In genomic region chr6:143695106-143696059, GRCh38 we compare ENCODE assay signal across 13 cellular contexts. TPM values are rescaled to one million over a fixed set of nuclear protein-coding genes. Genes with fewer than 3 reads are reported as not detected.
DNase-seq lines count a peak whose midpoint lies in the region; ATAC-seq, FAIRE-seq and TF ChIP-seq lines count a peak whose summit lies in the region.
"Had no signal": no experiment of that assay in that cellular context is flagged by ENCODE, and none has a peak within 500 bp of the region (broad histone marks: within the 10 kb centered on the region; RNA-seq: fewer than 3 reads in every experiment).

No MANE protein-coding gene starts in this region.

- 56 to 65% (median 56%) methylated on average over 7 of the region's 7 CpGs for WGBS in psoas muscle, 3 donors
- no CpG with 5 or more reads among the region's 7 CpGs for WGBS in neuronal stem cell (ENCODE audit: extremely low coverage in 2 of 2, insufficient read length in 2 of 2, insufficient replicate concordance in 1 of 2), 2 donors

- no peak for TF ChIP-seq POLR2A in GM12892 (IDR thresholded peaks at IDR 0.05; ENCODE audit: low read depth, low read length)

- H3K36me3 Mint-ChIP-seq in Calu3 (ENCODE audit: insufficient read depth, unreplicated experiment) (peaks cover 5% of the 10 kb centered on the region), GM23338 (ENCODE audit: low read depth) (peaks cover 13% of the 10 kb centered on the region; the same call in 2 of the 3 replicates)

- no peak for ATAC-seq in psoas muscle
- no peak for ATAC-seq in GM23338
- ATAC-seq: sciatic nerve had no signal

- H3K36me3 ChIP-seq in left ventricle myocardium inferior (no peaks in the 10 kb centered on the region), psoas muscle (ENCODE audit: insufficient read depth in 1 of 2, low read depth in 1 of 2) (no peaks in the 10 kb centered on the region), GM23338 (ENCODE audit: insufficient read depth) (no peaks in the 10 kb centered on the region), neuronal stem cell (replicated peaks in 1 of 2; ENCODE audit: control insufficient read depth in 2 of 2, insufficient read depth in 2 of 2, low read length in 2 of 2) (no peaks in the 10 kb centered on the region)

- H3K9me2 ChIP-seq in GM23338 (ENCODE audit: insufficient read depth), result 0 out of 2 replicates have a peak, but pooled peaks cover 3% of the 10 kb centered on the region

- H2BK120ac ChIP-seq in neuronal stem cell (ENCODE audit: low read depth, low read length), result no peak overlapping the region

- no peak overlapping the region for H3K14ac ChIP-seq in neuronal stem cell (ENCODE audit: low read length)

- CTCF ChIA-PET in Calu3 (lab: Charles Lee), result no interaction called here

- no peak overlapping the region for H4K91ac ChIP-seq in neuronal stem cell (ENCODE audit: low read depth, low read length, poor library complexity)

- H3K4me3 Mint-ChIP-seq in Calu3 (ENCODE audit: low read depth, unreplicated experiment) (no peak overlapping the region), GM23338 (no peak overlapping the region)
- H3K4me3 Mint-ChIP-seq: T-helper 2 cell treated with Interferon-gamma antibody and Interleukin-4, amounts not matched to agents 5 μg/mL and 100 μg/mL, for 36 hours had no signal

- H3F3A ChIP-seq in GM23338 (replicated peaks; ENCODE audit: low read depth), result no peaks in the 10 kb centered on the region

- H2BK5ac ChIP-seq in neuronal stem cell (ENCODE audit: low read length), result no peak overlapping the region

- H2AK5ac ChIP-seq in neuronal stem cell (ENCODE audit: low read depth, low read length), result no peak overlapping the region

- H3K27ac ChIP-seq in left ventricle myocardium inferior (replicated peaks) (peak overlapping the region; percentile 64), psoas muscle (peak overlapping the region; percentile 44), GM23338 (ENCODE audit: low read depth) (no peak overlapping the region), neuronal stem cell (replicated peaks; ENCODE audit: low read length) (no peak overlapping the region)

- no peak overlapping the region for H2BK15ac ChIP-seq in neuronal stem cell (ENCODE audit: low read length)

- no peak overlapping the region for H2AFZ ChIP-seq in GM23338
- no peak overlapping the region for H2AFZ ChIP-seq in neuronal stem cell (ENCODE audit: low read length)

- H4K20me1 ChIP-seq in GM23338 (replicated peaks; ENCODE audit: insufficient read depth), result no peaks in the 10 kb centered on the region

- H3K4me2 ChIP-seq in GM23338 (no peak overlapping the region), neuronal stem cell (ENCODE audit: insufficient read depth, low read length, poor library complexity, severe bottlenecking) (no peak overlapping the region)

- no peak overlapping the region for H3K9ac ChIP-seq in neuronal stem cell (ENCODE audit: low read depth, low read length, poor library complexity)

- no peaks in the 10 kb centered on the region for H3K79me1 ChIP-seq in neuronal stem cell (ENCODE audit: low read depth, low read length)

- no peak overlapping the region for H3K18ac ChIP-seq in neuronal stem cell (ENCODE audit: low read length)

- no peak overlapping the region for H3K23ac ChIP-seq in neuronal stem cell (ENCODE audit: low read depth, low read length, poor library complexity)

- H3K4me3 ChIP-seq in left ventricle myocardium inferior (peak overlapping the region; percentile 15), psoas muscle (no peak overlapping the region), GM23338 (no peak overlapping the region), neuronal stem cell (ENCODE audit: low read length in 2 of 2) (no peak overlapping the region)

- H3K4me1 ChIP-seq in left ventricle myocardium inferior, result peaks cover 96% of the 10 kb centered on the region
- H3K4me1 ChIP-seq in psoas muscle, result peaks cover 58% of the 10 kb centered on the region
- H3K4me1 ChIP-seq in GM23338 (ENCODE audit: insufficient read depth), result peaks cover 73% of the 10 kb centered on the region
- peaks cover 5 to 11% of the 10 kb centered on the region in 2 donors for H3K4me1 ChIP-seq in neuronal stem cell (ENCODE audit: control insufficient read depth in 2 of 2, insufficient read depth in 1 of 2, low read depth in 1 of 2, low read length in 2 of 2)

- H3K9me3 Mint-ChIP-seq in Calu3 (ENCODE audit: low read depth, unreplicated experiment) (peaks cover 4% of the 10 kb centered on the region), GM23338 (no peaks in the 10 kb centered on the region)
- H3K9me3 Mint-ChIP-seq: T-helper 2 cell treated with Interferon-gamma antibody and Interleukin-4, amounts not matched to agents 5 μg/mL and 100 μg/mL, for 36 hours had no signal

- intact Hi-C loops in left ventricle myocardium inferior (cut with micrococcal nuclease) (loop anchor here (10.0 kb wide), 1 partner anchor 49 kb away; no protein-coding TSS in a partner anchor), psoas muscle (cut with DNase I) (loop anchor here in 1 of 2 donors (5.0 kb wide), 1 partner anchor 37 kb away; no protein-coding TSS in a partner anchor), Calu3 (cut with micrococcal nuclease; ENCODE audit: unreplicated experiment) (no loop called here)

- H3K79me2 ChIP-seq in GM23338 (replicated peaks; ENCODE audit: insufficient read depth), result peaks cover 98% of the 10 kb centered on the region

- H2BK12ac ChIP-seq in neuronal stem cell (ENCODE audit: low read length), result no peak overlapping the region

- DNase-seq in CD1c-positive myeloid dendritic cell (ENCODE audit: extremely low spot score) (peak; percentile 16), SK-MEL-5 (ENCODE audit: low read depth, low spot score) (peak; percentile 32), left ventricle myocardium inferior (no peak), psoas muscle (no peak), Calu3 (no peak), GM23338 (ENCODE audit: low spot score) (no peak), GM12892 (ENCODE audit: insufficient read length) (no peak), neuronal stem cell (ENCODE audit: low spot score) (no peak)
- DNase-seq: activated CD4-positive, alpha-beta T cell treated with anti-CD3 and anti-CD28 coated beads, Interleukin-2, amount 50 U/mL, for 48 hours; NCI-H1092; NCI-H510A had no signal

- H3K9me3 ChIP-seq in left ventricle myocardium inferior (replicated peaks), result no peaks in the 10 kb centered on the region
- no peaks in the 10 kb centered on the region for H3K9me3 ChIP-seq in psoas muscle
- peaks cover 0 to 5% of the 10 kb centered on the region in 2 donors for H3K9me3 ChIP-seq in neuronal stem cell (replicated peaks in 1 of 2; ENCODE audit: control insufficient read depth in 2 of 2, insufficient read depth in 1 of 2, low read depth in 1 of 2, low read length in 2 of 2)

- in situ Hi-C loops in SK-MEL-5 (cut with HindIII; ENCODE audit: low pct_unique_long_range_greater_than_20kb, low sequenced_read_pairs), result no loop called here

- H3K27me3 ChIP-seq in left ventricle myocardium inferior (ENCODE audit: low read depth) (no peaks in the 10 kb centered on the region), psoas muscle (ENCODE audit: insufficient read depth in 3 of 3, low read length in 2 of 3) (no peaks in the 10 kb centered on the region), GM23338 (ENCODE audit: insufficient read depth) (no peaks in the 10 kb centered on the region), neuronal stem cell (ENCODE audit: control insufficient read depth in 3 of 3, insufficient read depth in 3 of 3, low read depth in 1 of 3, low read length in 3 of 3) (no peaks in the 10 kb centered on the region)

- H3K27me3 Mint-ChIP-seq in Calu3 (ENCODE audit: unreplicated experiment), result no peaks in the 10 kb centered on the region
- H3K27me3 Mint-ChIP-seq in GM23338 (ENCODE audit: insufficient read depth, low read depth, poor library complexity), result peaks cover 1% of the 10 kb centered on the region

- H3K4me1 Mint-ChIP-seq in Calu3 (ENCODE audit: low read depth, unreplicated experiment) (peaks cover 3% of the 10 kb centered on the region), GM23338 (peaks cover 52% of the 10 kb centered on the region)

- H3K27ac Mint-ChIP-seq in Calu3 (ENCODE audit: unreplicated experiment), result no peak overlapping the region
- no peak overlapping the region for H3K27ac Mint-ChIP-seq in GM23338
- H3K27ac Mint-ChIP-seq: T-helper 2 cell treated with Interferon-gamma antibody and Interleukin-4, amounts not matched to agents 5 μg/mL and 100 μg/mL, for 36 hours had no signal

- no TSS peak for BruUV-seq in Calu3 (replicated peaks; lab: Mats Ljungman, UMichigan)

- no peak overlapping the region for H3K4ac ChIP-seq in neuronal stem cell (ENCODE audit: low read length)

- TF ChIP-seq CTCF in left ventricle myocardium inferior (IDR thresholded peaks at IDR 0.05; ENCODE audit: borderline replicate concordance) (no peak), psoas muscle (IDR thresholded peaks at IDR 0.05) (no peak), Calu3 (IDR thresholded peaks at IDR 0.05; ENCODE audit: unreplicated experiment) (no peak), GM23338 (conservative IDR thresholded peaks at IDR 0.05; ENCODE audit: low read depth in 2 of 2) (no peak)

- no peak for FAIRE-seq in GM12892 (lab: Jason Lieb, UNC)

- no peak overlapping the region for H4K8ac ChIP-seq in neuronal stem cell (ENCODE audit: low read depth, low read length)

TF ChIP-seq in GM23338, 12 proteins besides CTCF, POLR2A, EP300 and RAD21 (continues in another document):
- TF ChIP-seq NANOG (IDR thresholded peaks at IDR 0.05; ENCODE audit: borderline replicate concordance) (no peak), CREB1 (CRISPR knock-in tag; IDR thresholded peaks at IDR 0.05; ENCODE audit: low read depth) (no peak), JUNB (IDR thresholded peaks at IDR 0.05; ENCODE audit: unreplicated experiment) (no peak), EZH2phosphoT487 (IDR thresholded peaks at IDR 0.05; ENCODE audit: unreplicated experiment) (no peak), POLR2AphosphoS5 (IDR thresholded peaks at IDR 0.05; ENCODE audit: low read depth) (no peak), ZNF114 (CRISPR knock-in tag; IDR thresholded peaks at IDR 0.05) (no peak)

RNA-seq across cellular contexts. Expression of gene PHACTR2, which starts 17.6 kb away (rescaled TPM):
- 9.9 and 14.7 TPM in 2 replicates for total RNA-seq in SK-MEL-5 (2014; rRNA removed; shearing (Covaris generic))
- polyA plus RNA-seq in SK-MEL-5 (2015; cell fraction: cytosol; rRNA removed), result 6.5 and 12.3 TPM in 2 replicates
- polyA plus RNA-seq in SK-MEL-5 (2015; cell fraction: nucleus; rRNA removed), result 2.6 and 8.3 TPM in 2 replicates
- 71.0 TPM for total RNA-seq in left ventricle myocardium inferior
- 10 to 100 TPM; 30.0 to 48.8 (median 39.5) TPM for total RNA-seq in psoas muscle
- 1 to 10 TPM; 3.4 to 6.5 (median 4.6) TPM for polyA plus RNA-seq in psoas muscle
- 19.5 and 20.7 TPM in 2 replicates for total RNA-seq in Calu3 (2022)
- 44.7 and 67.7 TPM in 2 replicates for total RNA-seq in GM23338 (2014; rRNA removed; shearing (Covaris generic))
- polyA plus RNA-seq in GM23338 (2016; fragmentation: Nextera tagmentation; extraction: Ambion mirVana), result 77.4 and 105 TPM in 2 replicates
- polyA plus RNA-seq in GM12892 (2012; ENCODE audit: missing spikeins), result 2.4 TPM
- 20.2 TPM for polyA plus RNA-seq in neuronal stem cell (2013, experiment 1 of 2)
- 20.2 TPM for polyA plus RNA-seq in neuronal stem cell (2013, experiment 2 of 2)

Comparison
In these comparisons a context has a peak if more than half of its experiments do, and no peak if none do; other contexts are left out.
1. DNase-seq: peak in CD1c-positive myeloid dendritic cell (single experiment) and SK-MEL-5 (single experiment); none in left ventricle myocardium inferior (single experiment), psoas muscle (0 of 2), Calu3 (single experiment), GM23338 (single experiment), GM12892 (single experiment) and neuronal stem cell (single experiment).
2. H3K27ac ChIP-seq: peak in left ventricle myocardium inferior (single experiment) and psoas muscle (single experiment); none in GM23338 (single experiment) and neuronal stem cell (single experiment).